ENCODE assay signal across 8 cellular contexts in genomic region chr1:242454262-242455051, GRCh38.
DNase-seq lines count a peak whose midpoint lies in the region; ATAC-seq and TF ChIP-seq lines count a peak whose summit lies in the region.

No MANE protein-coding gene starts in this region.

- POLR2A ChIA-PET in MCF 10A (lab: Yijun Ruan, JAX), result interaction anchor here (0.6 to 1.2 kb wide), 2 partner anchors 15 to 570 kb away, joined by 3 read pairs; no protein-coding TSS in a partner anchor

- no peaks in the 10 kb centered on the region for H3K9me3 Mint-ChIP-seq in MCF 10A (ENCODE audit: unreplicated experiment)
- no peaks in the 10 kb centered on the region for H3K9me3 Mint-ChIP-seq in immature natural killer cell

- H3K36me3 Mint-ChIP-seq in MCF 10A (ENCODE audit: insufficient read depth, unreplicated experiment) (no peaks in the 10 kb centered on the region), immature natural killer cell (no peaks in the 10 kb centered on the region)

- no peaks in the 10 kb centered on the region for H3K9me3 ChIP-seq in lung (ENCODE audit: control insufficient read depth in 2 of 2, insufficient read depth in 1 of 2, low read length in 1 of 2)

- H3K4me3 Mint-ChIP-seq in MCF 10A (ENCODE audit: unreplicated experiment) (no peak overlapping the region), immature natural killer cell (no peak overlapping the region)

- TF ChIP-seq CTCF in MCF 10A (IDR thresholded peaks at IDR 0.05; ENCODE audit: unreplicated experiment) (peak; percentile 93), lung (IDR thresholded peaks at IDR 0.05; ENCODE audit: control extremely low read depth, extremely low read depth) (peak; percentile 13)

- DNase-seq in Ammon's horn (ENCODE audit: low spot score) (peak; percentile 67), NCI-H446 treated with DMSO at 0.1 percent for 48 hours (lab: John Stamatoyannopoulos, UW) (peak; percentile 68), MCF 10A (ENCODE audit: unreplicated experiment) (peak; percentile 77), lung (ENCODE audit: low spot score) (no peak), immature natural killer cell (no peak), NCI-H187 treated with DMSO at 0.1 percent for 48 hours (lab: John Stamatoyannopoulos, UW) (no peak)

- ATAC-seq in GM18861 (IDR thresholded peaks at IDR 0.05; ENCODE audit: unreplicated experiment) (peak; percentile 75), HG03159 (IDR thresholded peaks at IDR 0.05; ENCODE audit: unreplicated experiment) (peak; percentile 68), lung (ENCODE audit: insufficient read depth, low FRiP score) (no peak)

- no peaks in the 10 kb centered on the region for H3K4me1 ChIP-seq in lung (ENCODE audit: control insufficient read depth in 2 of 2, insufficient read depth in 2 of 2, low read length in 2 of 2)

- H3K27ac Mint-ChIP-seq in MCF 10A (ENCODE audit: low read depth, unreplicated experiment), result no peak overlapping the region
- no peak overlapping the region for H3K27ac Mint-ChIP-seq in immature natural killer cell

- H3K4me1 Mint-ChIP-seq in MCF 10A (ENCODE audit: insufficient read depth, unreplicated experiment) (peaks cover 7% of the 10 kb centered on the region), immature natural killer cell (no peaks in the 10 kb centered on the region)

- 30 to 39% methylated on average over 9 of the region's 9 CpGs for WGBS in lung, 2 donors

- CTCF ChIA-PET in MCF 10A (lab: Yijun Ruan, JAX), result interaction anchor here (0.6 to 6.2 kb wide), 107 partner anchors 8 to 1111 kb away, joined by 3 to 135 read pairs (median 4); no protein-coding TSS in a partner anchor

- H3K36me3 ChIP-seq in lung (ENCODE audit: control insufficient read depth in 2 of 2, insufficient read depth in 2 of 2, low read length in 2 of 2), result no peaks in the 10 kb centered on the region

- no peak overlapping the region for H3K27ac ChIP-seq in lung (ENCODE audit: low read depth in 1 of 2, low read length in 1 of 2)

- no TSS peak for BruUV-seq in MCF 10A (replicated peaks; lab: Mats Ljungman, UMichigan)

- no peaks in the 10 kb centered on the region for H3K27me3 Mint-ChIP-seq in MCF 10A (ENCODE audit: insufficient read depth, unreplicated experiment)
- H3K27me3 Mint-ChIP-seq in immature natural killer cell (ENCODE audit: low read depth in 3 of 3), result peaks cover 4 to 9% (median 7%) of the 10 kb centered on the region in 3 donors

- intact Hi-C loops in MCF 10A (cut with micrococcal nuclease), result loop anchor here (1.0 to 5.0 kb wide), 3 partner anchors 434 to 873 kb away; no protein-coding TSS in a partner anchor

- no peaks in the 10 kb centered on the region for H3K27me3 ChIP-seq in lung (ENCODE audit: control insufficient read depth, insufficient read depth)

- H3K4me3 ChIP-seq in lung, result no peak overlapping the region

Comparison
In these comparisons a context has a peak if more than half of its experiments do, and no peak if none do; other contexts are left out.
1. DNase-seq: peak in Ammon's horn (single experiment), NCI-H446 treated with DMSO at 0.1 percent for 48 hours (single experiment) and MCF 10A (single experiment); none in lung (single experiment), immature natural killer cell (0 of 3) and NCI-H187 treated with DMSO at 0.1 percent for 48 hours (single experiment).